ENCODE assay signal across 8 cellular contexts in the genomic region with DNA sequence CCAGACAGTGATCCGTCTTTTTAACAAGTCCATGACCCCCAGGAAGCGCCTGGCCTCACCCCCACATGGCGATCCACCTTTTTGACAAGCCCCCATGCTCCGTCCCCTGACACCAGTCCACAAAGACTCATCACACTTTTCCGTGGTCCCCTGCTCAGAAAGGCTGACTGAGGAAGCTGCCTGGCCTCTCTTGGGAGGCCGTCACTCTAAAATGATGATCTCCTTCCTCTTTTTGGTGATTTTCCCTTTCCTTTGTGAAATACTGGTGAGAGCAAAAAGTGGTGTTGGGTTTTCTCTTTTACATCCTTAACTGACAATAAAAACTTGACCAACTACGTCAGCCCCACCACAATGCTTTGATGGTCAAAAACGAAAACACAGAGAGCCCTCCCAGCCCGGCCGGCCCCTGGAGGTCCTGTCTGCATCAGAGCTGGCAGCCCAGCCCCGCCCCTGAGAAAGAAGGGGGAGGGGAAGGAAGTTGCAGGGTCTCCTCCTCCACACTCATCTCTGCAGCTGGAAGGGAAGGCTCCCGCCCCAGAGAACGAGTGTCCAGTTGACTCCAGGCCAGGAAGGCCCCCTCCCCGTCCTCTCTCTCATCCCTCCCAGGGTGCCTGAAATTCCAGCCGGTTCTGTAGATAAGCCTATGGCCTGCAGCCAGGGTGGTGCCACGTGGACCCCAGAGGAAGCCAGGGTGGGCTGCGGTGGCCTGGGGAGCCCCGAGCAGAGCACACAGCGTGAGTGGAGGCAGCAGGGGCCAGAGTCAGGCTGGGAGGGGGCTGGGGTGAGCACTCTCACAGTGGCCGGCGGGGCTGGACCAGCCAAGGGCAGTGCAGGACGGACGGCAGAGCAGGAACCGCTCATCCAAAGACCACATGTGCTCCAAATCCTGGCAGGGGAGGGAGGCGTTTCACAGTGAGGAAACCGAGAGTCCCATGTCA. TPM values are rescaled to one million over a fixed set of nuclear protein-coding genes. Genes with fewer than 3 reads are reported as not detected.
DNase-seq lines count a peak whose midpoint lies in the region; ATAC-seq, FAIRE-seq and TF ChIP-seq lines count a peak whose summit lies in the region.

No MANE protein-coding gene starts in this region.

- peak overlapping the region; percentile 84 for H3K27ac Mint-ChIP-seq in CD8-positive, alpha-beta T cell

- TF ChIP-seq POLR2A in GM12878 (IDR thresholded peaks at IDR 0.05; ENCODE audit: low read depth, low read length): no peak

- no peaks in the 10 kb centered on the region for H3K9me3 Mint-ChIP-seq in CD8-positive, alpha-beta T cell

- no peaks in the 10 kb centered on the region for H3K36me3 ChIP-seq in CD8-positive, alpha-beta T cell (ENCODE audit: insufficient read depth, low read length)
- H3K36me3 ChIP-seq in GM12878 (ENCODE audit: control insufficient read depth in 2 of 2, insufficient read depth in 2 of 2, low read length in 1 of 2) (no peaks in the 10 kb centered on the region), left lung (no peaks in the 10 kb centered on the region), thoracic aorta (no peaks in the 10 kb centered on the region)

- H3K79me2 ChIP-seq in GM12878 (ENCODE audit: control insufficient read depth, insufficient read depth, low read length): no peaks in the 10 kb centered on the region

- H3K36me3 Mint-ChIP-seq in CD8-positive, alpha-beta T cell: no peaks in the 10 kb centered on the region

- peak overlapping the region; percentile 77 for H3K4me2 ChIP-seq in GM12878 (ENCODE audit: control insufficient read depth, insufficient read depth)

- no peak for TF ChIP-seq RAD21 in GM12878 (IDR thresholded peaks at IDR 0.05; ENCODE audit: insufficient read depth, low read depth, low read length)

- H3K4me3 Mint-ChIP-seq in CD8-positive, alpha-beta T cell: no peak overlapping the region

- H4K20me1 ChIP-seq in GM12878 (ENCODE audit: control insufficient read depth, insufficient read depth): no peaks in the 10 kb centered on the region

- H2AFZ ChIP-seq in GM12878 (ENCODE audit: control insufficient read depth, low read depth, low read length): peak overlapping the region; percentile 1; the same call in 1 of the 2 replicates

- no peak for ATAC-seq in CD8-positive, alpha-beta T cell
- ATAC-seq in GM21515 (IDR thresholded peaks at IDR 0.05; ENCODE audit: unreplicated experiment): peak; percentile 62
- ATAC-seq in GM12878: peak; percentile 81
- peak; percentile 7 for ATAC-seq in left lung
- ATAC-seq in thoracic aorta (ENCODE audit: insufficient number of reproducible peaks, low FRiP score, low read depth): no peak

- POLR2A ChIA-PET in CD8-positive, alpha-beta T cell (lab: Charles Lee): no interaction called here
- POLR2A ChIA-PET in GM12878 (lab: Charles Lee): interaction anchor here (0.6 kb wide), 1 partner anchor 186 kb away, joined by 3 read pairs; no protein-coding TSS in a partner anchor

- intact Hi-C loops in CD8-positive, alpha-beta T cell (cut with DNase I, micrococcal nuclease): loop anchor here (10.0 kb wide), 4 partner anchors 322 to 938 kb away; a partner anchor contains a TSS
- intact Hi-C loops in GM12878 (cut with micrococcal nuclease; ENCODE audit: unreplicated experiment): loop anchor here (10.0 kb wide), 1 partner anchor 208 kb away; a partner anchor contains a TSS
- intact Hi-C loops in left lung (cut with DNase I): no loop called here

- SMC1A ChIA-PET in GM12878 (lab: Charles Lee; ENCODE audit: uncharacterized antibody, unreplicated experiment): interaction anchor here (3.0 kb wide), 1 partner anchor 11 kb away, joined by 18 read pairs; no protein-coding TSS in a partner anchor

- peaks cover 54% of the 10 kb centered on the region for H3K4me1 ChIP-seq in CD8-positive, alpha-beta T cell (ENCODE audit: insufficient read depth, low read length)
- H3K4me1 ChIP-seq in GM12878 (ENCODE audit: control insufficient read depth, insufficient read depth, low read length): peaks cover 40% of the 10 kb centered on the region
- H3K4me1 ChIP-seq in left lung: peaks cover 37 to 57% of the 10 kb centered on the region in 2 donors
- peaks cover 17 to 36% of the 10 kb centered on the region in 2 donors for H3K4me1 ChIP-seq in thoracic aorta (ENCODE audit: control insufficient read depth in 1 of 2, low read depth in 2 of 2)

- no peak for TF ChIP-seq CTCF in CD8-positive, alpha-beta T cell (IDR thresholded peaks at IDR 0.05)
- no peak for TF ChIP-seq CTCF in GM12878 (IDR thresholded peaks at IDR 0.05 in 2 of 3, conservative IDR thresholded peaks at IDR 0.05 in 1 of 3; ENCODE audit: control insufficient read depth in 2 of 3, extremely low read depth in 1 of 3, insufficient read depth in 1 of 3, low read depth in 3 of 3, low read length in 3 of 3)
- TF ChIP-seq CTCF in left lung (IDR thresholded peaks at IDR 0.05): no peak
- no peak for TF ChIP-seq CTCF in thoracic aorta (IDR thresholded peaks at IDR 0.05)

- no peak overlapping the region for H3K9ac ChIP-seq in GM12878 (ENCODE audit: control insufficient read depth, insufficient read depth, low read length)

- H3K27me3 ChIP-seq in CD8-positive, alpha-beta T cell (ENCODE audit: insufficient read depth, low read length): no peaks in the 10 kb centered on the region
- H3K27me3 ChIP-seq in GM12878 (replicated peaks in 1 of 2; ENCODE audit: control insufficient read depth in 2 of 2, insufficient read depth in 2 of 2, low read length in 1 of 2): no peaks in the 10 kb centered on the region
- no peaks in the 10 kb centered on the region for H3K27me3 ChIP-seq in left lung
- H3K27me3 ChIP-seq in thoracic aorta (replicated peaks; ENCODE audit: insufficient read depth): no peaks in the 10 kb centered on the region

- H3K27me3 Mint-ChIP-seq in CD8-positive, alpha-beta T cell (ENCODE audit: low read depth): no peaks in the 10 kb centered on the region

- peak; percentile 76 to 86; a peak in 2 of 4 replicates for TF ChIP-seq EP300 in GM12878 (IDR thresholded peaks at IDR 0.05; ENCODE audit: borderline replicate concordance in 1 of 2, control insufficient read depth in 1 of 2, low read depth in 2 of 2, low read length in 2 of 2)

- FAIRE-seq in HTR-8/SVneo (lab: Jason Lieb, UNC) (peak; percentile 23), GM12878 (lab: Jason Lieb, UNC) (peak; percentile 92)

- CTCF ChIA-PET in CD8-positive, alpha-beta T cell (lab: Charles Lee): interaction anchor here (1.1 to 2.9 kb wide), 2 partner anchors 17 to 19 kb away, joined by 3 to 12 read pairs; no protein-coding TSS in a partner anchor
- CTCF ChIA-PET in GM12878 (lab: Yijun Ruan, JAX): interaction anchor here (0.7 kb wide), 1 partner anchor 22 kb away, joined by 3 read pairs; no protein-coding TSS in a partner anchor

- H3K4me1 Mint-ChIP-seq in CD8-positive, alpha-beta T cell (ENCODE audit: low read depth): peaks cover 50% of the 10 kb centered on the region

- DNase-seq in CD8-positive, alpha-beta T cell: no peak
- peak; percentile 86 for DNase-seq in HTR-8/SVneo (ENCODE audit: insufficient read length, low spot score)
- DNase-seq in GM12878 (ENCODE audit: low read depth, low spot score): peak; percentile 81
- peak in 1 of 2 donors; percentile 73 for DNase-seq in left lung
- no peak for DNase-seq in thoracic aorta (ENCODE audit: low spot score)
- no peak for DNase-seq in inferior parietal cortex (ENCODE audit: extremely low spot score)
- no peak for DNase-seq in SHP77 (lab: John Stamatoyannopoulos, UW)

- whole genome bisulfite sequencing in GM12878 (ENCODE audit: insufficient coverage, insufficient replicate concordance, low lambda C conversion rate, missing lambda C conversion rate): 20% methylated on average over 23 of the region's 26 CpGs

- H3K9me3 ChIP-seq in CD8-positive, alpha-beta T cell (ENCODE audit: low read length): no peaks in the 10 kb centered on the region
- H3K9me3 ChIP-seq in GM12878 (replicated peaks; ENCODE audit: control insufficient read depth, insufficient read depth, low read length) (no peaks in the 10 kb centered on the region), left lung (no peaks in the 10 kb centered on the region), thoracic aorta (no peaks in the 10 kb centered on the region)

- no peak overlapping the region for H3K4me3 ChIP-seq in CD8-positive, alpha-beta T cell (ENCODE audit: low read depth, low read length)
- H3K4me3 ChIP-seq in GM12878 (peak overlapping the region; percentile 23; the same call in 1 of the 2 replicates), left lung (no peak overlapping the region), thoracic aorta (peak overlapping the region; percentile 58)

- in situ Hi-C loops in GM12878 (cut with MboI): no loop called here

- no TSS peak for BruUV-seq in GM12878 (replicated peaks; lab: Mats Ljungman, UMichigan)

- H3K27ac ChIP-seq in CD8-positive, alpha-beta T cell (ENCODE audit: low read depth, low read length): no peak overlapping the region
- H3K27ac ChIP-seq in GM12878 (ENCODE audit: control insufficient read depth, insufficient read depth) (peak overlapping the region; percentile 42; the same call in 1 of the 2 replicates), left lung (peak overlapping the region; percentile 30 to 59), thoracic aorta (no peak overlapping the region)

- RAD21 ChIA-PET in GM12878 (lab: Charles Lee; ENCODE audit: unreplicated experiment): interaction anchor here (0.7 to 1.7 kb wide), 2 partner anchors 19 to 20 kb away, joined by 3 to 7 read pairs; a partner anchor contains a TSS

TF ChIP-seq in GM12878, 131 proteins besides CTCF, POLR2A, EP300 and RAD21 (continues in another document):
- TF ChIP-seq CHD2 (IDR thresholded peaks at IDR 0.05; ENCODE audit: borderline replicate concordance, low read depth, low read length) (peak; percentile 71; the same call in 1 of the 2 replicates), TBL1XR1 (IDR thresholded peaks at IDR 0.05; ENCODE audit: low read depth, low read length) (peak; percentile 55; the same call in 1 of the 2 replicates), MXI1 (IDR thresholded peaks at IDR 0.05; ENCODE audit: low read depth, low read length) (no peak)

RNA-seq across cellular contexts. Expression of a gene that starts 19.9 kb away (rescaled TPM):
- 10 to 100 TPM; 92.1 to 92.4 TPM for total RNA-seq in CD8-positive, alpha-beta T cell
- total RNA-seq in GM12878 (2013; cell fraction: nucleolus; rRNA removed): 12.6 and 12.8 TPM in 2 replicates
- total RNA-seq in GM12878 (2014; rRNA removed): 16.1 and 21.3 TPM in 2 replicates
- 6.3 and 9.6 TPM in 2 replicates for total RNA-seq in GM12878 (2014; rRNA removed; fragmentation: Illumina TruSeq; extraction: Trizol)
- 21.0 TPM in 2 replicates for total RNA-seq in GM12878 (2021)
- 11.7 TPM for polyA plus RNA-seq in GM12878 (2011; ENCODE audit: low read depth)
- polyA plus RNA-seq in GM12878 (2011; rRNA removed): 1.3 and 2.2 TPM in 2 replicates
- polyA plus RNA-seq in GM12878 (2011; cell fraction: cytosol; rRNA removed): 2.6 and 3.7 TPM in 2 replicates
- 7.8 and 7.9 TPM in 2 replicates for polyA plus RNA-seq in GM12878 (2011; cell fraction: nucleus; rRNA removed)
- 36.1 and 36.8 TPM in 2 replicates for polyA plus RNA-seq in GM12878 (2012)
- polyA plus RNA-seq in GM12878 (2014; fragmentation: Illumina TruSeq; extraction: Trizol): 2.7 and 6.7 TPM in 2 replicates
- polyA plus RNA-seq in GM12878 (2014; fragmentation: Nextera tagmentation; extraction: Ambion mirVana): under 1 TPM; 0.32 to 0.91 TPM
- 12.7 and 20.5 TPM in 2 replicates for polyA plus RNA-seq in GM12878 (2014; rRNA removed)
- polyA plus RNA-seq in GM12878 (2016; fragmentation: Nextera tagmentation; extraction: Ambion mirVana): 10 to 100 TPM; 15.8 to 16.8 TPM
- 1.8 and 3.0 TPM in 2 replicates for polyA minus RNA-seq in GM12878 (2011; rRNA and poly(A)+ RNA removed)
- polyA minus RNA-seq in GM12878 (2011; cell fraction: cytosol; rRNA and poly(A)+ RNA removed): 0.80 and 2.8 TPM in 2 replicates
- 1.8 and 3.1 TPM in 2 replicates for polyA minus RNA-seq in GM12878 (2011; cell fraction: nucleus; rRNA and poly(A)+ RNA removed)
- total RNA-seq in left lung: 10 to 100 TPM; 32.0 to 36.0 TPM
- total RNA-seq in thoracic aorta: 10 to 100 TPM; 24.9 to 30.1 TPM

Comparison
In these comparisons a context has a peak if more than half of its experiments do, and no peak if none do; other contexts are left out.
1. ATAC-seq: peak in GM21515 (single experiment), GM12878 (single experiment) and left lung (single experiment); none in CD8-positive, alpha-beta T cell (single experiment) and thoracic aorta (single experiment).
2. DNase-seq: peak in HTR-8/SVneo (single experiment) and GM12878 (single experiment); none in CD8-positive, alpha-beta T cell (0 of 7), thoracic aorta (single experiment), inferior parietal cortex (single experiment) and SHP77 (0 of 2).
3. H3K27ac ChIP-seq: peak in GM12878 (single experiment) and left lung (2 of 2); none in CD8-positive, alpha-beta T cell (single experiment) and thoracic aorta (0 of 2).
4. H3K4me3 ChIP-seq: peak in GM12878 (single experiment) and thoracic aorta (single experiment); none in CD8-positive, alpha-beta T cell (single experiment) and left lung (0 of 2).
5. intact Hi-C loops: an anchor here in CD8-positive, alpha-beta T cell (10.0 kb wide) and GM12878 (10.0 kb wide); none called in left lung.